21 cellular contexts compared by ENCODE assay signal in the genomic region with DNA sequence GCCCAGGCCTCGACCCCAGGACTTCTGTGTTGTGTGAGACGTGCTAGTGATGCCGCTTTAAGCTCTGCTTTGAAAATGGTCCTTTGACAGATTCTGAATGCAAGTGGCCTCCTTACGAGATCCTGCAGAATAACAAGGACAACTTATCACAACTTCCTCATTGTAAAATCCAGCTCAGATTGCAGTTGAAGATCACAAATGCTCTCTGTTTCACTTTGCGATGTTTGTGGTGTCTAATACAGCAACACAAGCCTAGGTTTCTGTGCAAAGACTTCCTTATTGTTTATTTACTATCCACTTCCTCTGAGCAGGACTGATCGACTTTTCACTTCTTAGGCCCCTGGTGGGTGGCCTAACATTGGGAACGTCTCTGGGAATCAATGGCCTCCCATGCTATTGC.
"Had no signal": no experiment of that assay in that cellular context is flagged by ENCODE, and none has a peak within 500 bp of the region (broad histone marks: within the 10 kb centered on the region; RNA-seq: fewer than 3 reads in every experiment).

No MANE protein-coding gene starts in this region.

- H2AFZ ChIP-seq: parathyroid adenoma had no signal

- H3K27ac ChIP-seq: esophagus squamous epithelium, gastroesophageal sphincter, left ventricle myocardium inferior, lower lobe of right lung, parathyroid adenoma, prostate gland, stomach, thoracic aorta had no signal

- FAIRE-seq: keratinocyte had no signal

- H3K79me2 ChIP-seq: parathyroid adenoma had no signal

- H3K36me3 ChIP-seq: esophagus squamous epithelium, gastroesophageal sphincter, left ventricle myocardium inferior, lower lobe of right lung, prostate gland, right lobe of liver, stomach, thoracic aorta had no signal

- H3K9me3 ChIP-seq: esophagus squamous epithelium, gastroesophageal sphincter, left ventricle myocardium inferior, lower lobe of right lung, prostate gland, right lobe of liver, stomach, thoracic aorta had no signal

- H3K4me3 ChIP-seq: esophagus squamous epithelium, gastroesophageal sphincter, left ventricle myocardium inferior, lower lobe of right lung, prostate gland, right lobe of liver, stomach, thoracic aorta had no signal

- DNase-seq: effector memory CD8-positive, alpha-beta T cell; esophagus squamous epithelium; foreskin fibroblast; glutamatergic neuron; immature natural killer cell; left ventricle myocardium inferior; lower lobe of right lung; midbrain; naive B cell; retina; stimulated activated CD4-positive, alpha-beta T cell treated with anti-CD3 and anti-CD28 coated beads, Interleukin-2, amount 100 ng/mL, for 24 hours; stimulated activated CD4-positive, alpha-beta T cell treated with anti-CD3 and anti-CD28 coated beads, Interleukin-4, amount 100 ng/mL, for 4 hours; stimulated activated naive CD4-positive, alpha-beta T cell; stomach; substantia nigra had no signal

- H3K9ac ChIP-seq: parathyroid adenoma had no signal

- H3K27me3 ChIP-seq: right lobe of liver had no signal

- ATAC-seq: effector memory CD8-positive, alpha-beta T cell; gastroesophageal sphincter; lower lobe of right lung had no signal

- H3K4me1 ChIP-seq: esophagus squamous epithelium, gastroesophageal sphincter, left ventricle myocardium inferior, lower lobe of right lung, parathyroid adenoma, prostate gland, stomach had no signal
